Comparison of ENCODE assay signal across 34 cellular contexts in genomic region chrX:30388325-30388724, GRCh38.
"Had no signal": no experiment of that assay in that cellular context is flagged by ENCODE, and none has a peak within 500 bp of the region (broad histone marks: within the 10 kb centered on the region; RNA-seq: fewer than 3 reads in every experiment).

No MANE protein-coding gene starts in this region.

- H3K9me3 ChIP-seq: adrenal gland, body of pancreas, breast epithelium had no signal

- DNase-seq: activated CD4-positive, alpha-beta memory T cell treated with anti-CD3 and anti-CD28 coated beads, Interleukin-2, amount 10 ng/mL, durations not matched to agents 7 days and 5 days; activated CD4-positive, alpha-beta T cell treated with anti-CD3 and anti-CD28 coated beads for 1 hour; activated CD4-positive, alpha-beta T cell treated with anti-CD3 and anti-CD28 coated beads for 36 hours; activated CD4-positive, alpha-beta T cell treated with anti-CD3 and anti-CD28 coated beads for 48 hours; activated CD4-positive, alpha-beta T cell treated with anti-CD3 and anti-CD28 coated beads, Interleukin-2, amount 10 ng/mL, durations not matched to agents 7 days and 5 days; activated CD4-positive, alpha-beta T cell treated with anti-CD3 and anti-CD28 coated beads, Interleukin-2, amount 50 U/mL, for 48 hours; activated CD4-positive, CD25-positive, alpha-beta regulatory T cell; activated CD8-positive, alpha-beta memory T cell treated with anti-CD3 and anti-CD28 coated beads for 24 hours; activated CD8-positive, alpha-beta memory T cell treated with anti-CD3 and anti-CD28 coated beads, Interleukin-2, amount 10 ng/mL, durations not matched to agents 7 days and 5 days; activated CD8-positive, alpha-beta memory T cell treated with anti-CD3 and anti-CD28 coated beads, Interleukin-2, amount 50 U/mL, for 48 hours; activated CD8-positive, alpha-beta T cell treated with anti-CD3 and anti-CD28 coated beads, Interleukin-2, amount 10 ng/mL, durations not matched to agents 7 days and 5 days; activated effector memory CD4-positive, alpha-beta T cell treated with anti-CD3 and anti-CD28 coated beads, Interleukin-2, amount 50 U/mL, for 16 hours; activated gamma-delta T cell treated with Interleukin-2 at 50 U/mL for 16 hours; activated naive CD4-positive, alpha-beta T cell; activated naive CD4-positive, alpha-beta T cell treated with anti-CD3 and anti-CD28 coated beads for 36 hours; activated naive CD4-positive, alpha-beta T cell treated with anti-CD3 and anti-CD28 coated beads, Interleukin-2, amount 50 U/mL, for 16 hours; activated naive CD8-positive, alpha-beta T cell treated with anti-CD3 and anti-CD28 coated beads for 36 hours; activated T-cell treated with anti-CD3 and anti-CD28 coated beads, Interleukin-2, amount 50 U/mL, for 24 hours; activated T-cell treated with anti-CD3 and anti-CD28 coated beads, Interleukin-2, amount 50 U/mL, for 72 hours; adrenal gland; amniotic stem cell; aorta; body of pancreas; brain microvascular endothelial cell; central memory CD4-positive, alpha-beta T cell; T-helper 1 cell; T-helper 2 cell; T-helper 9 cell; WERI-Rb-1 had no signal

- H3K27me3 ChIP-seq: body of pancreas, brain microvascular endothelial cell had no signal

- H3K27ac ChIP-seq: adrenal gland, body of pancreas, brain microvascular endothelial cell, breast epithelium, WERI-Rb-1 had no signal

- H3K4me3 ChIP-seq: adrenal gland, body of pancreas, breast epithelium had no signal

- H3K4me1 ChIP-seq: adrenal gland, body of pancreas, breast epithelium had no signal

- H3K36me3 ChIP-seq: adrenal gland, brain microvascular endothelial cell, breast epithelium, WERI-Rb-1 had no signal

- ATAC-seq: activated CD4-positive, alpha-beta T cell treated with anti-CD3 and anti-CD28 coated beads for 36 hours; activated CD4-positive, CD25-positive, alpha-beta regulatory T cell treated with anti-CD3 and anti-CD28 coated beads, Interleukin-2, amount 50 U/mL, for 24 hours; activated CD8-positive, alpha-beta memory T cell treated with anti-CD3 and anti-CD28 coated beads, Interleukin-2, amount 10 ng/mL, durations not matched to agents 7 days and 5 days; activated CD8-positive, alpha-beta T cell treated with anti-CD3 and anti-CD28 coated beads, Interleukin-2, amount 10 ng/mL, durations not matched to agents 7 days and 5 days; activated naive CD4-positive, alpha-beta T cell treated with anti-CD3 and anti-CD28 coated beads, Interleukin-2, amount 50 U/mL, for 72 hours; activated T-cell treated with anti-CD3 and anti-CD28 coated beads, Interleukin-2, amount 50 U/mL, for 72 hours; activated T-helper 17 cell treated with anti-CD3 and anti-CD28 coated beads, Interleukin-2, amount 50 U/mL, for 72 hours; body of pancreas; WTC11 had no signal
